8 cellular contexts compared by ENCODE assay signal in the genomic region with DNA sequence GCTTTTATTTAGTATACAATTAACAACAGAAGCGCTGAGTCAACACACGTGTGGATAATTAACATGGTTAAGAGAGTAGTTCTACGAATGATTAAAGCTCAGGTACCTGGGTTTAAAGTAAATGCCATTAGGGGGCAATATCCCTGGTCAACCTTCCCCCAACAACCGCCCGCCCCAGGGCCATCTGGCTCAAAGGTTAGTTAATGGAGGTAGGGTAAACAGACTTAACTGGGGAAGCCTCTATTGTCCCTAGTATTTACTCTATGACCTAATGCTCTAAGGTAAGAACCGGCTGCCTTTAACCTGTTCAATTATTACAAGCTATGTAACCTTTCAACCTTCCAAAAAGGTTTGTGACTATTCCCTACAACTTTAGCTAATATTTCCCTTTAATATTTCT.
A peak's percentile ranks its signal among the peaks of the same experiment; 100 is the strongest.
DNase-seq lines count a peak whose midpoint lies in the region.
"Not testable (repeated sequence)": the region's sequence is repeated elsewhere in the genome, so short reads cannot be mapped to it uniquely, and the experiment has no call there.

No MANE protein-coding gene starts in this region.

- H3K4me2 ChIP-seq in mesendoderm (ENCODE audit: low read length), result not testable (repeated sequence)

- not testable (repeated sequence) for H3K4me3 ChIP-seq in mesendoderm (ENCODE audit: low read length)

- not testable (repeated sequence) for H2AK5ac ChIP-seq in mesendoderm (ENCODE audit: low read length)

- not testable (repeated sequence) for H4K8ac ChIP-seq in mesendoderm (ENCODE audit: low read depth, low read length)

- not testable (repeated sequence) for H2BK120ac ChIP-seq in mesendoderm (ENCODE audit: low read depth, low read length)

- H3K18ac ChIP-seq in mesendoderm (ENCODE audit: low read length), result not testable (repeated sequence)

- H3K27me3 ChIP-seq in mesendoderm (ENCODE audit: insufficient read depth, low read length, poor library complexity), result not testable (repeated sequence)

- DNase-seq in COLO668 (lab: John Stamatoyannopoulos, UW; ENCODE audit: unreplicated experiment) (peak; percentile 76), DMS53 treated with DMSO at 0.1 percent for 48 hours (lab: John Stamatoyannopoulos, UW; ENCODE audit: unreplicated experiment) (peak; percentile 59), NCI-H1417 treated with DMSO at 0.1 percent for 48 hours (lab: John Stamatoyannopoulos, UW) (peak; percentile 32), NCI-H2081 treated with DMSO at 0.1 percent for 48 hours (lab: John Stamatoyannopoulos, UW) (peak; percentile 26), NCI-H748 (lab: John Stamatoyannopoulos, UW; ENCODE audit: unreplicated experiment) (peak; percentile 82), SHP77 treated with DMSO at 0.1 percent for 48 hours (lab: John Stamatoyannopoulos, UW) (peak; percentile 8), iPS-NIHi7 (ENCODE audit: extremely low spot score) (peak; percentile 12), mesendoderm (peak; percentile 0)

- H3K23ac ChIP-seq in mesendoderm (ENCODE audit: low read length), result not testable (repeated sequence)

- H3K79me1 ChIP-seq in mesendoderm (ENCODE audit: low read length), result not testable (repeated sequence)

- WGBS in mesendoderm (ENCODE audit: extremely low coverage, insufficient coverage, low lambda C conversion rate), result no CpG with 5 or more reads among the region's 6 CpGs

- not testable (repeated sequence) for H2BK15ac ChIP-seq in mesendoderm (replicated peaks; ENCODE audit: low read depth)

- H3K9ac ChIP-seq in mesendoderm (ENCODE audit: low read length), result not testable (repeated sequence)

- not testable (repeated sequence) for H3K79me2 ChIP-seq in mesendoderm (ENCODE audit: control insufficient read depth, insufficient read depth, low read length)

- not testable (repeated sequence) for H3K4me1 ChIP-seq in mesendoderm (ENCODE audit: control insufficient read depth, low read depth, low read length)

- H3K27ac ChIP-seq in mesendoderm (ENCODE audit: low read depth, low read length), result not testable (repeated sequence)

- not testable (repeated sequence) for H3K56ac ChIP-seq in mesendoderm (ENCODE audit: low read length)

- H3K36me3 ChIP-seq in mesendoderm (ENCODE audit: control insufficient read depth, insufficient read depth, low read length), result not testable (repeated sequence)

- not testable (repeated sequence) for H3K4ac ChIP-seq in mesendoderm (ENCODE audit: low read depth, low read length)

- not testable (repeated sequence) for H2BK5ac ChIP-seq in mesendoderm (ENCODE audit: low read length)

- not testable (repeated sequence) for H4K5ac ChIP-seq in mesendoderm (ENCODE audit: low read length)

Comparison
In these comparisons a context has a peak if more than half of its experiments do, and no peak if none do; other contexts are left out.
1. DNase-seq: peak in every context shown above with its lines; median percentile 82 in NCI-H748; 76 in COLO668; 59 in DMS53 treated with DMSO at 0.1 percent for 48 hours; 32 in NCI-H1417 treated with DMSO at 0.1 percent for 48 hours; 26 in NCI-H2081 treated with DMSO at 0.1 percent for 48 hours; 12 in iPS-NIHi7; 8 in SHP77 treated with DMSO at 0.1 percent for 48 hours; 0 in mesendoderm.